Comparison of ENCODE assay signal across 1 cellular context in the genomic region with DNA sequence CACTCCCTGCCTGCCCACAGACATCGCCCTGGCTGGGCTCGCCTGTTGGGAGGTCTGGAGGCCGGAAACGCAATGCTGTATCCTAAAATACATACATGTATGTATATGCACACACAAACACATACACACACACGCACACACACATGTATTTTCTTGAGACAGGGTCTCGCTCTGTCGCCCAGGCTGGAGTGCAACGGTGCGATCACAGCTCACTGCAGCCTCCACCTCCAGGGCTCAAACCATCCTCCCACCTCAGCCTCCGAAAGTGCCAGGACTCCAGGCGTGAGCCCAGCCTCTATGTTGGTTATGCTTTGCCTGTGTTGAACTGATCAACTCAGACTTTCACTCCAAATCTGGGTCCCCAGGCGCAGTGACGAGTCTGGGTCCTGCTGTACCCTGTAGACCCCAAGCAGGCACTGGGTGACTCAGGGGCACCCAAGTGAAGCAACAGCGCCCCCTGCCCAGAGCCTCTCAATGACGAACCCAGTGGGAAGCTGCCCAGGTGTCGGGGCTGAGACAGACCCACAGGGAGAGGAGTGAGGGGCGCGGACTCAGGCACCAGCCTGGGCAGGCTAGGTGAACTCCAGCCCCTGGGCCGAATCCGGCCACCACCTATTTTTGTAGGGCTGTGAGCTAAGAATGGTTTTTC.
TF ChIP-seq lines count a peak whose summit lies in the region.

No MANE protein-coding gene starts in this region.

TF ChIP-seq in A549, 52 proteins besides CTCF, POLR2A, EP300 and RAD21 (continued from another document):
- TF ChIP-seq, protein P1, sequence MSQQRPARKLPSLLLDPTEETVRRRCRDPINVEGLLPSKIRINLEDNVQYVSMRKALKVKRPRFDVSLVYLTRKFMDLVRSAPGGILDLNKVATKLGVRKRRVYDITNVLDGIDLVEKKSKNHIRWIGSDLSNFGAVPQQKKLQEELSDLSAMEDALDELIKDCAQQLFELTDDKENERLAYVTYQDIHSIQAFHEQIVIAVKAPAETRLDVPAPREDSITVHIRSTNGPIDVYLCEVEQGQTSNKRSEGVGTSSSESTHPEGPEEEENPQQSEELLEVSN (IDR thresholded peaks at IDR 0.05; ENCODE audit: borderline replicate concordance, low read depth), result no peak
- TF ChIP-seq JUN (IDR thresholded peaks at IDR 0.05) (no peak), FOSL2 (IDR thresholded peaks at IDR 0.05) (no peak), FOSL2 (CRISPR knock-in tag; IDR thresholded peaks at IDR 0.05) (no peak), CHD4 (IDR thresholded peaks at IDR 0.05; ENCODE audit: borderline replicate concordance) (no peak), MAX (IDR thresholded peaks at IDR 0.05) (no peak), FOXS1 (CRISPR knock-in tag; IDR thresholded peaks at IDR 0.05) (no peak)
- TF ChIP-seq, protein P2, sequence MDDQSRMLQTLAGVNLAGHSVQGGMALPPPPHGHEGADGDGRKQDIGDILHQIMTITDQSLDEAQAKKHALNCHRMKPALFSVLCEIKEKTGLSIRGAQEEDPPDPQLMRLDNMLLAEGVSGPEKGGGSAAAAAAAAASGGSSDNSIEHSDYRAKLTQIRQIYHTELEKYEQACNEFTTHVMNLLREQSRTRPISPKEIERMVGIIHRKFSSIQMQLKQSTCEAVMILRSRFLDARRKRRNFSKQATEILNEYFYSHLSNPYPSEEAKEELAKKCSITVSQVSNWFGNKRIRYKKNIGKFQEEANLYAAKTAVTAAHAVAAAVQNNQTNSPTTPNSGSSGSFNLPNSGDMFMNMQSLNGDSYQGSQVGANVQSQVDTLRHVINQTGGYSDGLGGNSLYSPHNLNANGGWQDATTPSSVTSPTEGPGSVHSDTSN (IDR thresholded peaks at IDR 0.05), result no peak
- TF ChIP-seq, protein P3, sequence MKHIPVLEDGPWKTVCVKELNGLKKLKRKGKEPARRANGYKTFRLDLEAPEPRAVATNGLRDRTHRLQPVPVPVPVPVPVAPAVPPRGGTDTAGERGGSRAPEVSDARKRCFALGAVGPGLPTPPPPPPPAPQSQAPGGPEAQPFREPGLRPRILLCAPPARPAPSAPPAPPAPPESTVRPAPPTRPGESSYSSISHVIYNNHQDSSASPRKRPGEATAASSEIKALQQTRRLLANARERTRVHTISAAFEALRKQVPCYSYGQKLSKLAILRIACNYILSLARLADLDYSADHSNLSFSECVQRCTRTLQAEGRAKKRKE (CRISPR knock-in tag; IDR thresholded peaks at IDR 0.05; ENCODE audit: low read depth), result no peak
TF ChIP-seq in A549: peak in this region for 0.
